ENCODE assay signal across 19 cellular contexts in genomic region chr10:104582604-104582951, GRCh38. TPM values are rescaled to one million over a fixed set of nuclear protein-coding genes. Genes with fewer than 3 reads are reported as not detected.
DNase-seq lines count a peak whose midpoint lies in the region; ATAC-seq and TF ChIP-seq lines count a peak whose summit lies in the region.
"Had no signal": no experiment of that assay in that cellular context is flagged by ENCODE, and none has a peak within 500 bp of the region (broad histone marks: within the 10 kb centered on the region; RNA-seq: fewer than 3 reads in every experiment).

No MANE protein-coding gene starts in this region.

- H3K9me3 Mint-ChIP-seq in HFFc6 = no peaks in the 10 kb centered on the region
- H3K9me3 Mint-ChIP-seq in glutamatergic neuron (ENCODE audit: unreplicated experiment) = peaks cover 2% of the 10 kb centered on the region
- H3K9me3 Mint-ChIP-seq: activated CD4-positive, alpha-beta T cell treated with anti-CD3 and anti-CD28 coated beads, Interleukin-2, amount 10 ng/mL, durations not matched to agents 7 days and 5 days had no signal

- DNase-seq in EH (ENCODE audit: low read depth) (peak; percentile 27), HFFc6 (no peak), RWPE1 (ENCODE audit: low spot score) (peak; percentile 55), iris pigment epithelial cell (ENCODE audit: low read depth) (peak; percentile 6), glutamatergic neuron (no peak), posterior vena cava (ENCODE audit: low spot score) (no peak), hippocampal formation (lab: John Stamatoyannopoulos, UW) (no peak)
- DNase-seq: activated CD4-positive, alpha-beta T cell treated with anti-CD3 and anti-CD28 coated beads, Interleukin-2, amount 10 ng/mL, durations not matched to agents 7 days and 5 days; amniotic stem cell; erythroblast; head of caudate nucleus; NCI-H1694 treated with DMSO at 0.1 percent for 48 hours; NCI-H748 treated with DMSO at 0.1 percent for 48 hours; T-helper 17 cell had no signal

- H3K27ac Mint-ChIP-seq in HFFc6 = peak overlapping the region; percentile 89
- H3K27ac Mint-ChIP-seq in glutamatergic neuron (ENCODE audit: unreplicated experiment) = no peak overlapping the region
- H3K27ac Mint-ChIP-seq: activated CD4-positive, alpha-beta T cell treated with anti-CD3 and anti-CD28 coated beads, Interleukin-2, amount 10 ng/mL, durations not matched to agents 7 days and 5 days; IgD-negative memory B cell; T-helper 17 cell had no signal

- H3K27ac ChIP-seq in RWPE1 = no peak overlapping the region
- H3K27ac ChIP-seq: coronary artery had no signal

- intact Hi-C loops in posterior vena cava (cut with DNase I) = loop anchor here (10.0 kb wide), 2 partner anchors 168 to 178 kb away; no protein-coding TSS in a partner anchor

- H3K4me3 Mint-ChIP-seq in HFFc6 (peak overlapping the region; percentile 85), glutamatergic neuron (ENCODE audit: unreplicated experiment) (no peak overlapping the region)
- H3K4me3 Mint-ChIP-seq: activated CD4-positive, alpha-beta T cell treated with anti-CD3 and anti-CD28 coated beads, Interleukin-2, amount 10 ng/mL, durations not matched to agents 7 days and 5 days; T-helper 17 cell had no signal

- H3K27me3 Mint-ChIP-seq in HFFc6 (ENCODE audit: insufficient read depth) (peaks cover 4% of the 10 kb centered on the region), glutamatergic neuron (ENCODE audit: unreplicated experiment) (peaks cover 3% of the 10 kb centered on the region)

- H3K4me1 Mint-ChIP-seq in HFFc6 (ENCODE audit: low read depth) (peaks cover 37% of the 10 kb centered on the region), glutamatergic neuron (ENCODE audit: low read depth, unreplicated experiment) (peaks cover 7% of the 10 kb centered on the region)

- CTCF ChIA-PET in RWPE1 (lab: Yijun Ruan, JAX) = interaction anchor here (0.6 to 0.9 kb wide), 2 partner anchors 160 to 175 kb away, joined by 4 to 8 read pairs; no protein-coding TSS in a partner anchor

- no peaks in the 10 kb centered on the region for H3K36me3 Mint-ChIP-seq in HFFc6 (ENCODE audit: low read depth)
- H3K36me3 Mint-ChIP-seq in glutamatergic neuron (ENCODE audit: unreplicated experiment) = no peaks in the 10 kb centered on the region

- TF ChIP-seq CTCF in HFFc6 (IDR thresholded peaks at IDR 0.05) (no peak), RWPE1 (conservative IDR thresholded peaks at IDR 0.05; ENCODE audit: low read depth) (no peak), glutamatergic neuron (IDR thresholded peaks at IDR 0.05; ENCODE audit: partially characterized antibody, unreplicated experiment) (no peak)

- POLR2A ChIA-PET in RWPE1 (lab: Yijun Ruan, JAX; ENCODE audit: low non-redundant PET) = no interaction called here

- no peak for ATAC-seq in HG02884 (IDR thresholded peaks at IDR 0.05; ENCODE audit: unreplicated experiment)
- ATAC-seq: T-helper 17 cell had no signal

RNA-seq across cellular contexts. Expression of gene SORCS3, which starts 58.5 kb away (rescaled TPM):
- total RNA-seq in HFFc6 (2021; fragmentation: NEBNext Ultra II Directional; extraction: Animal tissue kit (Norgen Biotek cat#: 25700)) = not detected
- 2.0 TPM for total RNA-seq in glutamatergic neuron (ENCODE audit: unreplicated experiment)
- under 1 TPM in 1 of 2 donors, not detected in 1; 0.10 TPM for total RNA-seq in posterior vena cava
- total RNA-seq: Daoy, osteocyte had no signal

Comparison
In these comparisons a context has a peak if more than half of its experiments do, and no peak if none do; other contexts are left out.
1. DNase-seq: peak in EH (single experiment), RWPE1 (single experiment) and iris pigment epithelial cell (single experiment); none in HFFc6 (single experiment), glutamatergic neuron (single experiment), posterior vena cava (single experiment) and hippocampal formation (0 of 2).